8 cellular contexts compared by ENCODE assay signal in the genomic region with DNA sequence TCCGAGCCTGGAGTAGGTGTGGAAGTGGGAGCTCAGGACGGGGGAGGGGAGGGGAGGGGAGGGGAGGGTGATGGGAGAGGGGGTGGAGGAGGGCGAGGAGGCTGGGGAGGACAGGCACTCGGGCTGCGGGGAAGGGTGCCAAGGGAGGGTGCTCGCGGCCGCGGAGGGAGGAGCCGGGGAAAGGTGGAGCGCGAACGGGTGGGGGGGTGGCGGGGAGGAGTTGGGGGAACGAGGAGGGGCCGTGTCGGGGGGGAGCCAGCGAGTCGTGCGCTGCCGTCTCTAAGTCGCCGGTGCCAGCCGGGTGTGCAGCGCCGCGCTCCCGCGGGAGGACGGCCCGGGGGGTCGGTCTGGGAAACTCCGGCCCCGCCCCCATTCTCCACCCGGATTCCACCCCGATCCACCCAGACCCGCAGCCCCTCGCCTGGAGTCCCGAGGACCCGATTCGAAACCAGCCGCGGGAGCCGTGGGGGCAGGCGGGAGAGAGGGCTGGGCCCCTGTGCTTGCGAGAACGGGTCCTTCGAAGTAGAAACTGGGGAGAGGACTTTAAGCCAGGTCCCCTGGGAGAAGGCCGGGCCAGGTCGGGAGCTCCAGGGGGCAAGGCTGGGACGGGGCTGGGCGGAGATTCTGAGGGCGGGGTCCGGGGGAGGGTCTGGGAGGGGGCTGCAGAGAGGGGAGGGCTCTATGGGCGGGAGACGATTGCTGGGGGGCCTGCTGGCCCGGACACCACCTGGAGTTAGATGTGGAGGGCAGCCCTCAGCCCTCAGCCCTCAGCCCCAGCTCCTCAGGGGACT. TPM values are rescaled to one million over a fixed set of nuclear protein-coding genes. Genes with fewer than 3 reads are reported as not detected.
DNase-seq lines count a peak whose midpoint lies in the region; ATAC-seq and TF ChIP-seq lines count a peak whose summit lies in the region.

A gene with protein sequence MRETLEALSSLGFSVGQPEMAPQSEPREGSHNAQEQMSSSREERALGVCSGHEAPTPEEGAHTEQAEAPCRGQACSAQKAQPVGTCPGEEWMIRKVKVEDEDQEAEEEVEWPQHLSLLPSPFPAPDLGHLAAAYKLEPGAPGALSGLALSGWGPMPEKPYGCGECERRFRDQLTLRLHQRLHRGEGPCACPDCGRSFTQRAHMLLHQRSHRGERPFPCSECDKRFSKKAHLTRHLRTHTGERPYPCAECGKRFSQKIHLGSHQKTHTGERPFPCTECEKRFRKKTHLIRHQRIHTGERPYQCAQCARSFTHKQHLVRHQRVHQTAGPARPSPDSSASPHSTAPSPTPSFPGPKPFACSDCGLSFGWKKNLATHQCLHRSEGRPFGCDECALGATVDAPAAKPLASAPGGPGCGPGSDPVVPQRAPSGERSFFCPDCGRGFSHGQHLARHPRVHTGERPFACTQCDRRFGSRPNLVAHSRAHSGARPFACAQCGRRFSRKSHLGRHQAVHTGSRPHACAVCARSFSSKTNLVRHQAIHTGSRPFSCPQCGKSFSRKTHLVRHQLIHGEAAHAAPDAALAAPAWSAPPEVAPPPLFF (minus strand): TSS at position 143 of the 791 bp plus-strand sequence. CDS start 2,556 bp downstream, outside the sequence.

- H3K27me3 ChIP-seq in WERI-Rb-1 (ENCODE audit: insufficient read depth, low read depth, severe bottlenecking) = no peaks in the 10 kb centered on the region
- H3K27me3 ChIP-seq in ectodermal cell (ENCODE audit: control insufficient read depth, insufficient read depth, low read length, poor library complexity, severe bottlenecking) = peaks cover 50% of the 10 kb centered on the region
- H3K27me3 ChIP-seq in mesenchymal stem cell (ENCODE audit: control insufficient read depth in 1 of 2, insufficient read depth in 1 of 2, low read length in 2 of 2) = peaks cover 61 to 72% of the 10 kb centered on the region in 2 experiments

- no peak for TF ChIP-seq RAD21 in Ishikawa (IDR thresholded peaks at IDR 0.05; ENCODE audit: low read depth)

- H3K27ac ChIP-seq in WERI-Rb-1 = peak within 1 kb of the TSS; percentile 83
- no peak within 1 kb of the TSS for H3K27ac ChIP-seq in ectodermal cell (ENCODE audit: insufficient read depth, low read depth, low read length, poor library complexity, severe bottlenecking)
- H3K27ac ChIP-seq in mesenchymal stem cell (ENCODE audit: low read length, poor library complexity, severe bottlenecking) = no peak within 1 kb of the TSS

- peak within 1 kb of the TSS; percentile 93 for H2BK15ac ChIP-seq in mesenchymal stem cell (ENCODE audit: low read depth, poor library complexity, severe bottlenecking)

- no peak within 1 kb of the TSS for H2BK5ac ChIP-seq in mesenchymal stem cell (ENCODE audit: low read depth, low read length, poor library complexity, severe bottlenecking)

- no peaks in the 10 kb centered on the region for H3K9me3 ChIP-seq in WERI-Rb-1 (ENCODE audit: severe bottlenecking)
- H3K9me3 ChIP-seq in ectodermal cell (ENCODE audit: control insufficient read depth, low read length) = no peaks in the 10 kb centered on the region
- H3K9me3 ChIP-seq in mesenchymal stem cell (ENCODE audit: control insufficient read depth, low read length) = no peaks in the 10 kb centered on the region

- H4K91ac ChIP-seq in mesenchymal stem cell (ENCODE audit: low read length) = peak within 1 kb of the TSS; percentile 88

- H3K23ac ChIP-seq in mesenchymal stem cell (ENCODE audit: low read length in 2 of 2) = peak within 1 kb of the TSS in 1 of 2 experiments; percentile 61

- H3K18ac ChIP-seq in mesenchymal stem cell (ENCODE audit: low read depth in 1 of 2, low read length in 2 of 2) = peak within 1 kb of the TSS; percentile 95 to 96

- peak within 1 kb of the TSS; percentile 95 to 96 for H3K4ac ChIP-seq in mesenchymal stem cell (ENCODE audit: low read depth in 1 of 2, low read length in 2 of 2)

- no peaks in the 10 kb centered on the region for H3K36me3 ChIP-seq in WERI-Rb-1
- H3K36me3 ChIP-seq in ectodermal cell (ENCODE audit: control insufficient read depth, insufficient read depth, low read length) = no peaks in the 10 kb centered on the region
- no peaks in the 10 kb centered on the region for H3K36me3 ChIP-seq in mesenchymal stem cell (ENCODE audit: control insufficient read depth in 1 of 2, insufficient read depth in 2 of 2, low read depth in 1 of 2, low read length in 2 of 2)

- DNase-seq in AG10803 (ENCODE audit: low read depth) = peak; percentile 3
- DNase-seq in WERI-Rb-1 = peak; percentile 67
- peak; percentile 40 for DNase-seq in mesenchymal stem cell
- DNase-seq in stimulated activated naive CD4-positive, alpha-beta T cell treated with Interleukin-2 at 50 U/mL for 16 hours (lab: John Stamatoyannopoulos, UW) = peak; percentile 45
- DNase-seq in SK-N-DZ (ENCODE audit: low spot score) = no peak

- H2AK5ac ChIP-seq in mesenchymal stem cell (ENCODE audit: low read length, severe bottlenecking) = no peak within 1 kb of the TSS

- ATAC-seq in GM21619 (IDR thresholded peaks at IDR 0.05; ENCODE audit: unreplicated experiment) = no peak

- H4K8ac ChIP-seq in mesenchymal stem cell (ENCODE audit: low read length) = peak within 1 kb of the TSS; percentile 88

- H3K4me3 ChIP-seq in AG10803 (ENCODE audit: low read length) (peak within 1 kb of the TSS; percentile 70), WERI-Rb-1 (ENCODE audit: low read depth, low read length) (peak within 1 kb of the TSS; percentile 71), ectodermal cell (ENCODE audit: insufficient read depth, low read depth, low read length) (peak within 1 kb of the TSS; percentile 63), mesenchymal stem cell (ENCODE audit: insufficient read depth in 1 of 2, low read depth in 1 of 2, low read length in 2 of 2) (peak within 1 kb of the TSS; percentile 41 to 77)

- H3K4me1 ChIP-seq in ectodermal cell (ENCODE audit: control insufficient read depth, insufficient read depth, low read length) (peaks cover 34% of the 10 kb centered on the region), mesenchymal stem cell (ENCODE audit: control insufficient read depth, insufficient read depth, low read depth, low read length) (peaks cover 27% of the 10 kb centered on the region)

- peak within 1 kb of the TSS; percentile 99 for H3K4me2 ChIP-seq in mesenchymal stem cell (ENCODE audit: low read length, poor library complexity, severe bottlenecking)

- 0% methylated on average over 56 to 57 of the region's 57 CpGs for WGBS in ectodermal cell, 2 experiments
- 2% methylated on average over 18 of the region's 57 CpGs for WGBS in mesenchymal stem cell

- peak within 1 kb of the TSS in 1 of 2 experiments; percentile 75 for H2BK12ac ChIP-seq in mesenchymal stem cell (ENCODE audit: low read length in 2 of 2)

- H3K79me1 ChIP-seq in mesenchymal stem cell (replicated peaks; ENCODE audit: low read length, poor library complexity, severe bottlenecking) = no peaks in the 10 kb centered on the region

- no peak for TF ChIP-seq EP300 in Ishikawa (IDR thresholded peaks at IDR 0.05; ENCODE audit: borderline replicate concordance)

- TF ChIP-seq CTCF in AG10803 (conservative IDR thresholded peaks at IDR 0.05; ENCODE audit: low read length) = no peak
- TF ChIP-seq CTCF in WERI-Rb-1 (IDR thresholded peaks at IDR 0.05; ENCODE audit: low read depth, low read length) = no peak

- peak within 1 kb of the TSS; percentile 99 for H2BK120ac ChIP-seq in mesenchymal stem cell (ENCODE audit: low read depth, low read length)

- no peak within 1 kb of the TSS for H3K9ac ChIP-seq in mesenchymal stem cell (ENCODE audit: low read length)

- no peak within 1 kb of the TSS for H2AFZ ChIP-seq in mesenchymal stem cell (ENCODE audit: low read depth, low read length)

- peak within 1 kb of the TSS; percentile 67 to 93 for H3K14ac ChIP-seq in mesenchymal stem cell (ENCODE audit: low read length in 2 of 2)

TF ChIP-seq in Ishikawa, 13 proteins besides CTCF, POLR2A, EP300 and RAD21 (continues in another document):
- TF ChIP-seq, protein P1, sequence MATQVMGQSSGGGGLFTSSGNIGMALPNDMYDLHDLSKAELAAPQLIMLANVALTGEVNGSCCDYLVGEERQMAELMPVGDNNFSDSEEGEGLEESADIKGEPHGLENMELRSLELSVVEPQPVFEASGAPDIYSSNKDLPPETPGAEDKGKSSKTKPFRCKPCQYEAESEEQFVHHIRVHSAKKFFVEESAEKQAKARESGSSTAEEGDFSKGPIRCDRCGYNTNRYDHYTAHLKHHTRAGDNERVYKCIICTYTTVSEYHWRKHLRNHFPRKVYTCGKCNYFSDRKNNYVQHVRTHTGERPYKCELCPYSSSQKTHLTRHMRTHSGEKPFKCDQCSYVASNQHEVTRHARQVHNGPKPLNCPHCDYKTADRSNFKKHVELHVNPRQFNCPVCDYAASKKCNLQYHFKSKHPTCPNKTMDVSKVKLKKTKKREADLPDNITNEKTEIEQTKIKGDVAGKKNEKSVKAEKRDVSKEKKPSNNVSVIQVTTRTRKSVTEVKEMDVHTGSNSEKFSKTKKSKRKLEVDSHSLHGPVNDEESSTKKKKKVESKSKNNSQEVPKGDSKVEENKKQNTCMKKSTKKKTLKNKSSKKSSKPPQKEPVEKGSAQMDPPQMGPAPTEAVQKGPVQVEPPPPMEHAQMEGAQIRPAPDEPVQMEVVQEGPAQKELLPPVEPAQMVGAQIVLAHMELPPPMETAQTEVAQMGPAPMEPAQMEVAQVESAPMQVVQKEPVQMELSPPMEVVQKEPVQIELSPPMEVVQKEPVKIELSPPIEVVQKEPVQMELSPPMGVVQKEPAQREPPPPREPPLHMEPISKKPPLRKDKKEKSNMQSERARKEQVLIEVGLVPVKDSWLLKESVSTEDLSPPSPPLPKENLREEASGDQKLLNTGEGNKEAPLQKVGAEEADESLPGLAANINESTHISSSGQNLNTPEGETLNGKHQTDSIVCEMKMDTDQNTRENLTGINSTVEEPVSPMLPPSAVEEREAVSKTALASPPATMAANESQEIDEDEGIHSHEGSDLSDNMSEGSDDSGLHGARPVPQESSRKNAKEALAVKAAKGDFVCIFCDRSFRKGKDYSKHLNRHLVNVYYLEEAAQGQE (IDR thresholded peaks at IDR 0.05; ENCODE audit: low read depth) = no peak
- TF ChIP-seq, protein P2, sequence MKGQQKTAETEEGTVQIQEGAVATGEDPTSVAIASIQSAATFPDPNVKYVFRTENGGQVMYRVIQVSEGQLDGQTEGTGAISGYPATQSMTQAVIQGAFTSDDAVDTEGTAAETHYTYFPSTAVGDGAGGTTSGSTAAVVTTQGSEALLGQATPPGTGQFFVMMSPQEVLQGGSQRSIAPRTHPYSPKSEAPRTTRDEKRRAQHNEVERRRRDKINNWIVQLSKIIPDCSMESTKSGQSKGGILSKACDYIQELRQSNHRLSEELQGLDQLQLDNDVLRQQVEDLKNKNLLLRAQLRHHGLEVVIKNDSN (IDR thresholded peaks at IDR 0.05) = no peak
- TF ChIP-seq ZBTB7A (IDR thresholded peaks at IDR 0.05; ENCODE audit: low read depth) = peak; percentile 22; the same call in 1 of the 2 replicates
- no peak for TF ChIP-seq CEBPB (IDR thresholded peaks at IDR 0.05)
- TF ChIP-seq CREB1 (IDR thresholded peaks at IDR 0.05; ENCODE audit: low read depth) = no peak

RNA-seq across cellular contexts. Expression of the gene that starts here (rescaled TPM):
- polyA plus RNA-seq in ectodermal cell (2013, experiment 1 of 4) = 7.2 TPM
- 7.1 TPM for polyA plus RNA-seq in ectodermal cell (2013, experiment 2 of 4)
- polyA plus RNA-seq in ectodermal cell (2013, experiment 3 of 4) = 9.3 TPM
- polyA plus RNA-seq in ectodermal cell (2013, experiment 4 of 4) = 9.0 TPM
- polyA plus RNA-seq in mesenchymal stem cell (2013, experiment 1 of 2) = 14.4 TPM
- 14.5 TPM for polyA plus RNA-seq in mesenchymal stem cell (2013, experiment 2 of 2)
- 1.1 and 1.6 TPM in 2 replicates for polyA plus RNA-seq in SK-N-DZ (2014; cell fraction: cytosol; rRNA removed)
- 2.3 and 3.0 TPM in 2 replicates for polyA plus RNA-seq in SK-N-DZ (2014; cell fraction: nucleus; rRNA removed)
